Comparison of ENCODE assay signal across 21 cellular contexts in genomic region chr20:50821257-50821921, GRCh38. TPM values are rescaled to one million over a fixed set of nuclear protein-coding genes. Genes with fewer than 3 reads are reported as not detected.
A peak's percentile ranks its signal among the peaks of the same experiment; 100 is the strongest.
DNase-seq lines count a peak whose midpoint lies in the region; ATAC-seq and TF ChIP-seq lines count a peak whose summit lies in the region.
"Had no signal": no experiment of that assay in that cellular context is flagged by ENCODE, and none has a peak within 500 bp of the region (broad histone marks: within the 10 kb centered on the region; RNA-seq: fewer than 3 reads in every experiment).

No MANE protein-coding gene starts in this region.

- peaks cover 5% of the 10 kb centered on the region for H3K9me3 Mint-ChIP-seq in activated T-cell treated with anti-CD3 and anti-CD28 coated beads, Interleukin-2, amount 50 U/mL, for 24 hours
- H3K9me3 Mint-ChIP-seq in effector memory CD8-positive, alpha-beta T cell: peaks cover 0 to 4% of the 10 kb centered on the region in 2 donors
- H3K9me3 Mint-ChIP-seq in stimulated activated effector memory CD8-positive, alpha-beta T cell treated with anti-CD3 and anti-CD28 coated beads, Interleukin-12 subunit alpha, Interleukin-12 subunit beta, amount 100 ng/mL, for 72 hours: no peaks in the 10 kb centered on the region
- no peaks in the 10 kb centered on the region for H3K9me3 Mint-ChIP-seq in GM23338
- H3K9me3 Mint-ChIP-seq: dendritic cell treated with granulocyte-macrophage colony-stimulating factor and Interleukin-4, amounts not matched to agents 40 ng/mL and 50 ng/mL, for 4 days had no signal

- no peaks in the 10 kb centered on the region for H3K27me3 Mint-ChIP-seq in activated T-cell treated with anti-CD3 and anti-CD28 coated beads, Interleukin-2, amount 50 U/mL, for 24 hours
- H3K27me3 Mint-ChIP-seq in T-helper 17 cell (no peaks in the 10 kb centered on the region), GM23338 (ENCODE audit: insufficient read depth, low read depth, poor library complexity) (peaks cover 9% of the 10 kb centered on the region)
- H3K27me3 Mint-ChIP-seq in effector memory CD8-positive, alpha-beta T cell: no peaks in the 10 kb centered on the region
- H3K27me3 Mint-ChIP-seq: activated CD4-positive, alpha-beta T cell treated with anti-CD3 and anti-CD28 coated beads for 36 hours; dendritic cell treated with granulocyte-macrophage colony-stimulating factor and Interleukin-4, amounts not matched to agents 40 ng/mL and 50 ng/mL, for 4 days had no signal

- H3K4me3 Mint-ChIP-seq in activated T-cell treated with anti-CD3 and anti-CD28 coated beads, Interleukin-2, amount 50 U/mL, for 24 hours: no peak overlapping the region
- H3K4me3 Mint-ChIP-seq in T-helper 17 cell (no peak overlapping the region), GM23338 (no peak overlapping the region; the same call in 2 of the 3 replicates)
- H3K4me3 Mint-ChIP-seq in effector memory CD8-positive, alpha-beta T cell: peak overlapping the region in 1 of 2 donors; percentile 23
- no peak overlapping the region for H3K4me3 Mint-ChIP-seq in stimulated activated effector memory CD8-positive, alpha-beta T cell treated with anti-CD3 and anti-CD28 coated beads, Interleukin-12 subunit alpha, Interleukin-12 subunit beta, amount 100 ng/mL, for 72 hours
- H3K4me3 Mint-ChIP-seq: activated CD4-positive, alpha-beta T cell treated with anti-CD3 and anti-CD28 coated beads for 36 hours; dendritic cell treated with granulocyte-macrophage colony-stimulating factor and Interleukin-4, amounts not matched to agents 40 ng/mL and 50 ng/mL, for 4 days had no signal

- H3K4me2 ChIP-seq in GM23338: no peak overlapping the region

- H2AFZ ChIP-seq in GM23338: no peak overlapping the region

- no peaks in the 10 kb centered on the region for H3K36me3 ChIP-seq in GM23338 (ENCODE audit: insufficient read depth)

- H3K4me1 Mint-ChIP-seq in activated T-cell treated with anti-CD3 and anti-CD28 coated beads, Interleukin-2, amount 50 U/mL, for 24 hours (ENCODE audit: low read depth): peaks cover 39% of the 10 kb centered on the region
- H3K4me1 Mint-ChIP-seq in T-helper 17 cell: peaks cover 17% of the 10 kb centered on the region
- peaks cover 15 to 24% of the 10 kb centered on the region in 2 donors for H3K4me1 Mint-ChIP-seq in effector memory CD8-positive, alpha-beta T cell (ENCODE audit: low read depth in 2 of 2)
- peaks cover 32% of the 10 kb centered on the region for H3K4me1 Mint-ChIP-seq in stimulated activated effector memory CD8-positive, alpha-beta T cell treated with anti-CD3 and anti-CD28 coated beads, Interleukin-12 subunit alpha, Interleukin-12 subunit beta, amount 100 ng/mL, for 72 hours
- H3K4me1 Mint-ChIP-seq in GM23338: peaks cover 24% of the 10 kb centered on the region

- no peak overlapping the region for H3K4me3 ChIP-seq in GM23338

- no peaks in the 10 kb centered on the region for H3K27me3 ChIP-seq in GM23338 (ENCODE audit: insufficient read depth)

- peak overlapping the region; percentile 3 for H3K27ac Mint-ChIP-seq in activated T-cell treated with anti-CD3 and anti-CD28 coated beads, Interleukin-2, amount 50 U/mL, for 24 hours
- H3K27ac Mint-ChIP-seq in T-helper 17 cell (peak overlapping the region; percentile 34), GM23338 (no peak overlapping the region)
- peak overlapping the region; percentile 27 to 76 for H3K27ac Mint-ChIP-seq in effector memory CD8-positive, alpha-beta T cell
- H3K27ac Mint-ChIP-seq in stimulated activated effector memory CD8-positive, alpha-beta T cell treated with anti-CD3 and anti-CD28 coated beads, Interleukin-12 subunit alpha, Interleukin-12 subunit beta, amount 100 ng/mL, for 72 hours: peak overlapping the region; percentile 91
- H3K27ac Mint-ChIP-seq: activated CD4-positive, alpha-beta T cell treated with anti-CD3 and anti-CD28 coated beads for 36 hours; dendritic cell treated with granulocyte-macrophage colony-stimulating factor and Interleukin-4, amounts not matched to agents 40 ng/mL and 50 ng/mL, for 4 days had no signal

- H3K9me2 ChIP-seq in GM23338 (ENCODE audit: insufficient read depth): no peaks in the 10 kb centered on the region

- no peak for TF ChIP-seq CTCF in GM23338 (conservative IDR thresholded peaks at IDR 0.05; ENCODE audit: low read depth in 2 of 2)

- H3K79me2 ChIP-seq in GM23338 (replicated peaks; ENCODE audit: insufficient read depth): no peaks in the 10 kb centered on the region; the same call in 1 of the 2 replicates

- peaks cover 36% of the 10 kb centered on the region for H3K36me3 Mint-ChIP-seq in activated T-cell treated with anti-CD3 and anti-CD28 coated beads, Interleukin-2, amount 50 U/mL, for 24 hours (ENCODE audit: low read depth)
- H3K36me3 Mint-ChIP-seq in T-helper 17 cell (ENCODE audit: low read depth) (peaks cover 3% of the 10 kb centered on the region), GM23338 (ENCODE audit: low read depth) (peaks cover 15% of the 10 kb centered on the region)
- peaks cover 12% of the 10 kb centered on the region for H3K36me3 Mint-ChIP-seq in effector memory CD8-positive, alpha-beta T cell (ENCODE audit: insufficient read depth)
- H3K36me3 Mint-ChIP-seq in stimulated activated effector memory CD8-positive, alpha-beta T cell treated with anti-CD3 and anti-CD28 coated beads, Interleukin-12 subunit alpha, Interleukin-12 subunit beta, amount 100 ng/mL, for 72 hours: peaks cover 16% of the 10 kb centered on the region

- ATAC-seq in T-helper 17 cell (no peak), GM18520 (IDR thresholded peaks at IDR 0.05; ENCODE audit: unreplicated experiment) (no peak), GM23338 (no peak)
- no peak for ATAC-seq in effector memory CD8-positive, alpha-beta T cell (replicated peaks)
- ATAC-seq in stimulated activated effector memory CD8-positive, alpha-beta T cell treated with anti-CD3 and anti-CD28 coated beads, Interleukin-12 subunit alpha, Interleukin-12 subunit beta, amount 100 ng/mL, for 72 hours: no peak
- ATAC-seq: activated CD4-positive, alpha-beta T cell treated with anti-CD3 and anti-CD28 coated beads for 36 hours had no signal

- H4K20me1 ChIP-seq in GM23338 (replicated peaks; ENCODE audit: insufficient read depth): no peaks in the 10 kb centered on the region

- DNase-seq in activated T-cell treated with anti-CD3 and anti-CD28 coated beads, Interleukin-2, amount 50 U/mL, for 24 hours: no peak
- no peak for DNase-seq in activated T-cell treated with anti-CD3 and anti-CD28 coated beads for 4 hours
- DNase-seq in T-helper 17 cell: no peak
- no peak for DNase-seq in effector memory CD8-positive, alpha-beta T cell
- DNase-seq in stimulated activated effector memory CD8-positive, alpha-beta T cell treated with anti-CD3 and anti-CD28 coated beads, Interleukin-12 subunit alpha, Interleukin-12 subunit beta, amount 100 ng/mL, for 72 hours (ENCODE audit: low spot score in 2 of 2): no peak
- no peak for DNase-seq in GM23338 (ENCODE audit: low spot score)
- no peak for DNase-seq in cerebellar cortex (ENCODE audit: low spot score)
- DNase-seq: 8988T; activated CD4-positive, alpha-beta T cell treated with anti-CD3 and anti-CD28 coated beads for 36 hours; activated CD8-positive, alpha-beta memory T cell treated with anti-CD3 and anti-CD28 coated beads, Interleukin-2, amount 50 U/mL, for 4 hours; activated gamma-delta T cell; amygdala; DMS79; KBM-7; mammary epithelial cell; NCI-H1694 treated with DMSO at 0.1 percent for 48 hours; Right ventricle myocardium superior; stimulated activated CD4-positive, alpha-beta T cell treated with anti-CD3 and anti-CD28 coated beads, Interleukin-4, amount 100 ng/mL, for 4 hours; trophoblast cell had no signal

- no peaks in the 10 kb centered on the region for H3K9me3 ChIP-seq in T-helper 17 cell (ENCODE audit: control insufficient read depth, low read length, poor library complexity, severe bottlenecking)

- H3K4me1 ChIP-seq in GM23338 (ENCODE audit: insufficient read depth): 0 out of 2 replicates have a peak, but pooled peaks cover 6% of the 10 kb centered on the region

- no peak overlapping the region for H3K27ac ChIP-seq in GM23338 (ENCODE audit: low read depth)

- H3F3A ChIP-seq in GM23338 (replicated peaks; ENCODE audit: low read depth): no peaks in the 10 kb centered on the region

RNA-seq across cellular contexts. Expression of gene BCAS4, which starts 26.5 kb away (rescaled TPM):
- total RNA-seq in T-helper 17 cell: 1 to 10 TPM; 8.0 to 8.5 TPM
- 6.3 and 22.2 TPM in 2 replicates for total RNA-seq in GM23338 (2014; rRNA removed; shearing (Covaris generic))
- polyA plus RNA-seq in GM23338 (2016; fragmentation: Nextera tagmentation; extraction: Ambion mirVana): 22.0 and 24.8 TPM in 2 replicates
